Comparison of ENCODE assay signal across 16 cellular contexts in the genomic region with DNA sequence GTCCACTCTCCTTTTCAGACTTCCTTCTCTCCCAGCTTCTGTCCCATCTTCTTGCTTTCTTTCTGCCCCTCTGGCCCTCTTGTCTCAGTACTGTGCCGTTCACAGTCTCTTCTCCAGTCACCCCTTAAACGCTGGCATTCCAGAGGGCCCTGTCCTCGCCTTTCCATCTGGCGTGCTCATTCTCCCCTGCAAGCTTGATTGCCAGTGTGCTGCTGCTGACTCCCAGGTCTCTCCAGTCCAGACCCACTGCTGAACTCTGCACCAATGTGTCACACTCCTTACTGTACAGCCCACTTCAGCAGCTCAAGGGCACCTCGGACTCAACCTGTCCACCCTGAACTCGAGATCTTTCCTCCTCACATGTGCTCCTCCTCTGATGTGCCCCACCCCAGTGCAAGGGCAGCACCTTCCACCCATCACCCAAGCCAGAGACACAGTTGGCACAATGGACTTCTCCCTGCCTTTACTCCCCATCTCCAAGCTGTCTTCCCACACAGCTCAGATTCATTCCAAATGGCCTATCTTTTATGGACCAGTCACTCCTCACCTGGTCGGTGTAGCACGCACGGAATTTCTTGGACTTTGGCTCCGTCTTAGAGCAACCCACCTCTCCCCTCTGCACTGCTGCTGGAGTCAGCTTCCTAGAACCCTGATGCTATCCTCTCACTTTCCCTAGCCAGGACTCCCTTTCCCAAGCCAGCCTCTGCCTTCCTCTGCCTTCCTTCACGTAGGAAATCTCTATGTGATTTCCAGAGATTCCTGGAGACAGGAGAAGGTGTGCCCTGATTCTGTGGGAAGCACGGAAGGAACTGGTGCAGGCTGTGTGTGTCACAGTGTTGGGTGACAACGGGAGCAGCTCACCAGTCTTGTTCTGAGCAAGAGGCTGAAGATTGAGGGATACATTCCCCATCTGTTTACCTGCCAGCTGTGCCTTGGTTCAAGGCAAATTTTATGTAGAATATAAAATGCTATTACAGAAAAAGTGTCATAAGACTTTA. TPM values are rescaled to one million over a fixed set of nuclear protein-coding genes. Genes with fewer than 3 reads are reported as not detected.
DNase-seq lines count a peak whose midpoint lies in the region; ATAC-seq, FAIRE-seq and TF ChIP-seq lines count a peak whose summit lies in the region.
"Had no signal": no experiment of that assay in that cellular context is flagged by ENCODE, and none has a peak within 500 bp of the region (broad histone marks: within the 10 kb centered on the region; RNA-seq: fewer than 3 reads in every experiment).

No MANE protein-coding gene starts in this region.

- TF ChIP-seq CTCF in HepG2 (CRISPR knock-in tag; IDR thresholded peaks at IDR 0.05) (no peak), right lobe of liver (IDR thresholded peaks at IDR 0.05) (no peak), neural crest cell (conservative IDR thresholded peaks at IDR 0.05) (no peak)

- H3K79me2 ChIP-seq in HepG2 (ENCODE audit: insufficient read depth, low read length) = no peaks in the 10 kb centered on the region

- no peak overlapping the region for H2AFZ ChIP-seq in HepG2 (ENCODE audit: low read length)

- no peak overlapping the region for H3K4me2 ChIP-seq in HepG2 (ENCODE audit: low read depth, low read length)

- DNase-seq in HepG2 (ENCODE audit: low spot score) (no peak), right lobe of liver (no peak), cerebellum (ENCODE audit: low spot score) (peak; percentile 29), neural crest cell (ENCODE audit: low read depth, low spot score) (no peak), SIG-M5 (lab: John Stamatoyannopoulos, UW) (no peak), NOMO-1 treated with dmso at 0.1 percent for 144 hours (lab: John Stamatoyannopoulos, UW; ENCODE audit: unreplicated experiment) (no peak), kidney tubule cell (ENCODE audit: low spot score) (no peak)
- DNase-seq: BE2C; CD8-positive, alpha-beta T cell; Karpas-422; MM.1S; NCI-H1105; NCI-H1694 treated with DMSO at 0.1 percent for 48 hours; NCI-H446 treated with DMSO at 0.1 percent for 48 hours; NCI-H748 treated with DMSO at 0.1 percent for 48 hours; SHP77 treated with DMSO at 0.1 percent for 48 hours had no signal

- ATAC-seq in HepG2 = peak; percentile 71
- ATAC-seq in right lobe of liver = no peak
- ATAC-seq: CD8-positive, alpha-beta T cell had no signal

- no peak overlapping the region for H3K4me3 ChIP-seq in HepG2 (replicated peaks in 1 of 3; ENCODE audit: insufficient read depth in 1 of 3, low read depth in 2 of 3, low read length in 3 of 3)
- H3K4me3 ChIP-seq in right lobe of liver = no peak overlapping the region

- WGBS in HepG2 (ENCODE audit: low lambda C conversion rate) = 55% methylated on average over 13 of the region's 13 CpGs
- 86% methylated on average over 12 of the region's 13 CpGs for WGBS in right lobe of liver (ENCODE audit: insufficient coverage, low coverage, low lambda C conversion rate, missing lambda C conversion rate)

- in situ Hi-C loops in HepG2 (cut with HindIII; ENCODE audit: extremely low pct_ligation_motif_present, low pct_unique_long_range_greater_than_20kb) = no loop called here

- H3K27ac Mint-ChIP-seq in neural crest cell (ENCODE audit: unreplicated experiment) = peak overlapping the region; percentile 48
- H3K27ac Mint-ChIP-seq: CD8-positive, alpha-beta T cell had no signal

- FAIRE-seq in HepG2 (lab: Jason Lieb, UNC) = no peak

- TF ChIP-seq POLR2A in HepG2 (IDR thresholded peaks at IDR 0.05; ENCODE audit: insufficient read depth in 1 of 2, low read depth in 2 of 2, low read length in 2 of 2) = no peak
- no peak for TF ChIP-seq POLR2A in right lobe of liver (IDR thresholded peaks at IDR 0.05)

- no peak for TF ChIP-seq EP300 in HepG2 (IDR thresholded peaks at IDR 0.05; ENCODE audit: low read depth in 2 of 2, low read length in 2 of 2)
- no peak for TF ChIP-seq EP300 in HepG2 (CRISPR knock-in tag; IDR thresholded peaks at IDR 0.05; ENCODE audit: borderline replicate concordance)

- no peak overlapping the region for H3K27ac ChIP-seq in HepG2 (ENCODE audit: extremely low read length, insufficient read depth, low read length)
- H3K27ac ChIP-seq in right lobe of liver = no peak overlapping the region

- no peak overlapping the region for H3K9ac ChIP-seq in HepG2 (ENCODE audit: insufficient read depth, low read depth, low read length)

- CTCF ChIA-PET in HepG2 (lab: Yijun Ruan, JAX; ENCODE audit: low intra/inter-chr PET ratio, low total read pairs) = no interaction called here

- H3K4me1 ChIP-seq in HepG2 (ENCODE audit: insufficient read depth, low read length) (peaks cover 13% of the 10 kb centered on the region), right lobe of liver (no peaks in the 10 kb centered on the region)
- H3K4me1 ChIP-seq: BE2C had no signal

- no peaks in the 10 kb centered on the region for H3K9me3 ChIP-seq in HepG2 (ENCODE audit: low read length)
- no peaks in the 10 kb centered on the region for H3K9me3 ChIP-seq in right lobe of liver
- H3K9me3 ChIP-seq: BE2C had no signal

- no peak overlapping the region for H3K4me3 Mint-ChIP-seq in neural crest cell
- H3K4me3 Mint-ChIP-seq: CD8-positive, alpha-beta T cell had no signal

- peaks cover 6% of the 10 kb centered on the region for H3K4me1 Mint-ChIP-seq in neural crest cell

- POLR2A ChIA-PET in HepG2 (lab: Yijun Ruan, JAX) = interaction anchor here (0.7 to 2.2 kb wide), 3 partner anchors 18 to 26 kb away, joined by 3 to 9 read pairs (median 7); a partner anchor contains a TSS

- H3K36me3 Mint-ChIP-seq in neural crest cell (ENCODE audit: low read depth) = no peaks in the 10 kb centered on the region
- H3K36me3 Mint-ChIP-seq: CD8-positive, alpha-beta T cell had no signal

- no peaks in the 10 kb centered on the region for H4K20me1 ChIP-seq in HepG2 (ENCODE audit: insufficient read depth, low read length)

- no peak for TF ChIP-seq RAD21 in HepG2 (CRISPR knock-in tag; IDR thresholded peaks at IDR 0.05)

- no peaks in the 10 kb centered on the region for H3K9me3 Mint-ChIP-seq in neural crest cell
- H3K9me3 Mint-ChIP-seq: CD8-positive, alpha-beta T cell had no signal

- H3K27me3 Mint-ChIP-seq in neural crest cell (ENCODE audit: low read depth) = no peaks in the 10 kb centered on the region

- no peaks in the 10 kb centered on the region for H3K27me3 ChIP-seq in HepG2 (ENCODE audit: control insufficient read depth in 1 of 2, insufficient read depth in 2 of 2, low read length in 2 of 2)
- H3K27me3 ChIP-seq in right lobe of liver = no peaks in the 10 kb centered on the region
- H3K27me3 ChIP-seq: BE2C had no signal

- BruUV-seq in HepG2 (replicated peaks; lab: Mats Ljungman, UMichigan) = no TSS peak

- H3K36me3 ChIP-seq in HepG2 (replicated peaks in 1 of 2; ENCODE audit: control insufficient read depth in 1 of 2, insufficient read depth in 2 of 2, low read length in 2 of 2) (no peaks in the 10 kb centered on the region), right lobe of liver (no peaks in the 10 kb centered on the region)

- intact Hi-C loops in HepG2 (cut with micrococcal nuclease; ENCODE audit: unreplicated experiment) (no loop called here), right lobe of liver (cut with DNase I) (no loop called here)

RNA-seq across cellular contexts. Expression of a gene that starts 26.0 kb away (rescaled TPM):
- 24.0 and 48.6 TPM in 2 replicates for total RNA-seq in HepG2 (2016; rRNA removed; fragmentation: Illumina TruSeq; extraction: Trizol)
- 25.8 and 26.2 TPM in 2 replicates for total RNA-seq in HepG2 (2016; cell fraction: cytosol; rRNA removed; fragmentation: Illumina TruSeq; extraction: Trizol; ENCODE audit: low read depth)
- total RNA-seq in HepG2 (2016; cell fraction: insoluble cytoplasmic fraction; rRNA removed; fragmentation: Illumina TruSeq; extraction: Trizol) = 22.9 and 51.3 TPM in 2 replicates
- 32.1 and 33.0 TPM in 2 replicates for total RNA-seq in HepG2 (2016; cell fraction: membrane; rRNA removed; fragmentation: Illumina TruSeq; extraction: Trizol)
- total RNA-seq in HepG2 (2016; cell fraction: nucleus; rRNA removed; fragmentation: Illumina TruSeq; extraction: Trizol) = 53.8 and 57.0 TPM in 2 replicates
- 22.6 and 37.2 TPM in 2 replicates for polyA plus RNA-seq in HepG2 (2011; rRNA removed)
- 20.3 and 26.4 TPM in 2 replicates for polyA plus RNA-seq in HepG2 (2011; cell fraction: cytosol; rRNA removed)
- 73.4 and 80.9 TPM in 2 replicates for polyA plus RNA-seq in HepG2 (2011; cell fraction: nucleus; rRNA removed)
- 15.9 and 25.8 TPM in 2 replicates for polyA plus RNA-seq in HepG2 (2012)
- 18.5 and 21.9 TPM in 2 replicates for polyA plus RNA-seq in HepG2 (2016; cell fraction: cytosol; fragmentation: Illumina TruSeq; extraction: Trizol; ENCODE audit: low read depth)
- polyA plus RNA-seq in HepG2 (2016; cell fraction: insoluble cytoplasmic fraction; fragmentation: Illumina TruSeq; extraction: Trizol; ENCODE audit: low read depth) = 22.6 and 24.1 TPM in 2 replicates
- 21.2 and 23.1 TPM in 2 replicates for polyA plus RNA-seq in HepG2 (2016; cell fraction: membrane; fragmentation: Illumina TruSeq; extraction: Trizol; ENCODE audit: low read depth)
- 112 and 118 TPM in 2 replicates for polyA plus RNA-seq in HepG2 (2016; cell fraction: nucleus; fragmentation: Illumina TruSeq; extraction: Trizol; ENCODE audit: insufficient read depth, low read depth)
- polyA minus RNA-seq in HepG2 (2011; rRNA and poly(A)+ RNA removed; ENCODE audit: low replicate concordance) = 29.8 and 66.3 TPM in 2 replicates
- 13.0 and 13.3 TPM in 2 replicates for polyA minus RNA-seq in HepG2 (2011; cell fraction: cytosol; rRNA and poly(A)+ RNA removed)
- polyA minus RNA-seq in HepG2 (2011; cell fraction: nucleus; rRNA and poly(A)+ RNA removed) = 25.1 and 26.0 TPM in 2 replicates
- total RNA-seq in right lobe of liver = 10 to 100 TPM; 16.2 to 25.0 (median 18.8) TPM
- total RNA-seq in cerebellum = 21.3 TPM
- 31.0 and 37.2 TPM in 2 replicates for total RNA-seq in neural crest cell

RNA-seq across cellular contexts. Expression of a gene that starts 53.2 kb away (rescaled TPM):
- total RNA-seq in HepG2 (2016; rRNA removed; fragmentation: Illumina TruSeq; extraction: Trizol) (7.3 and 8.1 TPM in 2 replicates), right lobe of liver (1 to 10 TPM; 2.5 to 4.6 (median 3.5) TPM), cerebellum (11.9 TPM), neural crest cell (13.2 TPM in 2 replicates)
- total RNA-seq in HepG2 (2016; cell fraction: cytosol; rRNA removed; fragmentation: Illumina TruSeq; extraction: Trizol; ENCODE audit: low read depth) = 3.1 and 3.7 TPM in 2 replicates
- total RNA-seq in HepG2 (2016; cell fraction: insoluble cytoplasmic fraction; rRNA removed; fragmentation: Illumina TruSeq; extraction: Trizol) = 7.1 and 8.1 TPM in 2 replicates
- total RNA-seq in HepG2 (2016; cell fraction: membrane; rRNA removed; fragmentation: Illumina TruSeq; extraction: Trizol) = 5.0 and 6.4 TPM in 2 replicates
- total RNA-seq in HepG2 (2016; cell fraction: nucleus; rRNA removed; fragmentation: Illumina TruSeq; extraction: Trizol) = 6.5 and 7.4 TPM in 2 replicates
- 3.7 and 4.0 TPM in 2 replicates for polyA plus RNA-seq in HepG2 (2011; rRNA removed)
- polyA plus RNA-seq in HepG2 (2011; cell fraction: cytosol; rRNA removed) = 2.4 and 2.7 TPM in 2 replicates
- 6.0 and 7.5 TPM in 2 replicates for polyA plus RNA-seq in HepG2 (2011; cell fraction: nucleus; rRNA removed)
- 2.6 and 3.2 TPM in 2 replicates for polyA plus RNA-seq in HepG2 (2012)
- 0.52 and 0.70 TPM in 2 replicates for polyA plus RNA-seq in HepG2 (2016; cell fraction: cytosol; fragmentation: Illumina TruSeq; extraction: Trizol; ENCODE audit: low read depth)
- 4.7 TPM in 2 replicates for polyA plus RNA-seq in HepG2 (2016; cell fraction: insoluble cytoplasmic fraction; fragmentation: Illumina TruSeq; extraction: Trizol; ENCODE audit: low read depth)
- polyA plus RNA-seq in HepG2 (2016; cell fraction: membrane; fragmentation: Illumina TruSeq; extraction: Trizol; ENCODE audit: low read depth) = 1.3 and 1.4 TPM in 2 replicates
- polyA plus RNA-seq in HepG2 (2016; cell fraction: nucleus; fragmentation: Illumina TruSeq; extraction: Trizol; ENCODE audit: insufficient read depth, low read depth) = 8.9 and 9.1 TPM in 2 replicates
- 6.0 and 28.4 TPM in 2 replicates for polyA minus RNA-seq in HepG2 (2011; rRNA and poly(A)+ RNA removed; ENCODE audit: low replicate concordance)
- polyA minus RNA-seq in HepG2 (2011; cell fraction: cytosol; rRNA and poly(A)+ RNA removed) = 3.7 and 4.2 TPM in 2 replicates
- polyA minus RNA-seq in HepG2 (2011; cell fraction: nucleus; rRNA and poly(A)+ RNA removed) = 7.9 and 11.3 TPM in 2 replicates
